8 cellular contexts compared by ENCODE assay signal in the genomic region with DNA sequence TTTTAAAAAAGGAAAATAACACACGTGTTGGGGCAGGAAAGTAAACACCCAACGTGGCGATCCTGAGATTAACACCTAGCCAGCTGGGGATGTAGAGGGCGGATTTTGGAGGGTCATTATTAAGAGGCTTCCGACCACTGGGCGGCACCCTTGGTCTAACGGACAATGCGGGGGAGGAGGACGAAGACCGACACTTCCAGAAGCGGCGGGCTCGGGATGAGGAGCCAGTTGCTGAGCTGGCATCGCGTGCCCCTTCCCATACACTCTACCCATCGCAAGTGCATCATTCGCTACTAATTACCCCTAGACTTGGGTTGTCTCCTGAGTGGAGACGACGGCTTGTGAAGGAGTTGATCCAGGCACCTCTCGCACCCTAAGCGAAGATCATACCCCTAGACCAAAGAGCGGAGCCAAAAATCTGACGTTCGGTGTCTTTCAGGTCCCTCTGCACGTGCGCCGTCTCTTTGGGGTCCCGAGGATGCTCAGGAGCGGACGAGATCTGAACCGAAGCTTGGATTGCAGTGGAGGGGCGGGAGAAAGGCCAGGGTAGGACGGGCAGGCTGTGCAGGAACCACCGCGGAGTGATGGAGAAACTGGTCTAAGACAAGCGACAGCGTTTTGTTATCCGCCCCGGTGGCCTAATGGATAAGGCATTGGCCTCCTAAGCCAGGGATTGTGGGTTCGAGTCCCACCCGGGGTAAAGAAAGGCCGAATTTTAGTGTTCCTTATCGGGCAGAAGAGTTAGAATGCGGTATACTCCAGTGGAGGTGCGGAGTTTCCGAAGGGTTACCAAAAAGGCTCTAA. TPM values are rescaled to one million over a fixed set of nuclear protein-coding genes. Genes with fewer than 3 reads are reported as not detected.
A peak's percentile ranks its signal among the peaks of the same experiment; 100 is the strongest.
DNase-seq lines count a peak whose midpoint lies in the region; ATAC-seq and TF ChIP-seq lines count a peak whose summit lies in the region.

No MANE protein-coding gene starts in this region.

- ATAC-seq in GM19463 (IDR thresholded peaks at IDR 0.05; ENCODE audit: unreplicated experiment), result no peak

- no peak for TF ChIP-seq EP300 in stomach (IDR thresholded peaks at IDR 0.05)

- peak overlapping the region; percentile 94 for H3K4me3 Mint-ChIP-seq in neural crest cell

- H3K79me2 ChIP-seq in DOHH2 (ENCODE audit: control insufficient read depth, low read length), result no peaks in the 10 kb centered on the region

- no peaks in the 10 kb centered on the region for H3K9me2 ChIP-seq in DOHH2 (replicated peaks; ENCODE audit: control insufficient read depth, low read length)

- peaks cover 31% of the 10 kb centered on the region for H3K4me1 Mint-ChIP-seq in neural crest cell

- H3K4me1 ChIP-seq in DOHH2 (ENCODE audit: control insufficient read depth, low read length) (peaks cover 33% of the 10 kb centered on the region), stomach (peaks cover 28 to 40% (median 35%) of the 10 kb centered on the region in 4 donors)

- H4K20me1 ChIP-seq in DOHH2 (ENCODE audit: control insufficient read depth, insufficient read depth, low read depth, low read length), result no peaks in the 10 kb centered on the region

- peaks cover 8% of the 10 kb centered on the region for H3K9me3 Mint-ChIP-seq in neural crest cell

- H3K4me3 ChIP-seq in DOHH2 (ENCODE audit: low read length) (peak overlapping the region; percentile 72), foreskin fibroblast (ENCODE audit: low read depth in 1 of 2, low read length in 2 of 2) (peak overlapping the region; percentile 51 to 83), stomach (peak overlapping the region; percentile 33 to 41 (median 36))

- WGBS in stomach, 5 donors, result 1 to 4% (median 2%) methylated on average over 40 to 46 of the region's 46 CpGs

- TF ChIP-seq CTCF in DOHH2 (IDR thresholded peaks at IDR 0.05; ENCODE audit: low read depth, low read length, poor library complexity, severe bottlenecking) (peak; percentile 67), foreskin fibroblast (IDR thresholded peaks at IDR 0.05; ENCODE audit: low read depth, low read length) (peak; percentile 35), neural crest cell (conservative IDR thresholded peaks at IDR 0.05) (peak; percentile 49), stomach (IDR thresholded peaks at IDR 0.05) (peak in 2 of 7 experiments; percentile 21 to 26)

- peaks cover 11% of the 10 kb centered on the region for H3K36me3 Mint-ChIP-seq in neural crest cell (ENCODE audit: low read depth)

- H3K27ac ChIP-seq in DOHH2 (ENCODE audit: low read depth, low read length) (no peak overlapping the region), stomach (peak overlapping the region; percentile 11 to 67 (median 52))

- no peak overlapping the region for H3K27ac Mint-ChIP-seq in neural crest cell (ENCODE audit: unreplicated experiment)

- H3F3A ChIP-seq in DOHH2 (ENCODE audit: control insufficient read depth, insufficient read depth), result peaks cover 36% of the 10 kb centered on the region

- intact Hi-C loops in stomach (cut with DNase I; ENCODE audit: low total_unique reads), result no loop called here

- peak; percentile 89 for DNase-seq in LoVo (ENCODE audit: low spot score)
- DNase-seq in RPMI7951 (ENCODE audit: low read depth), result peak; percentile 88
- peak; percentile 55 for DNase-seq in activated effector memory CD4-positive, alpha-beta T cell treated with Interleukin-2 at 50 U/mL for 16 hours
- DNase-seq in foreskin fibroblast, result peak; percentile 81 to 94
- DNase-seq in neural crest cell (ENCODE audit: low read depth, low spot score), result peak; percentile 94
- peak; percentile 86 for DNase-seq in stomach

- H3K9me3 ChIP-seq in DOHH2 (ENCODE audit: control insufficient read depth, insufficient read depth, low read length) (no peaks in the 10 kb centered on the region), stomach (no peaks in the 10 kb centered on the region)

- TF ChIP-seq POLR2A in stomach (IDR thresholded peaks at IDR 0.05), result no peak

- H3K4me2 ChIP-seq in DOHH2 (ENCODE audit: low read length), result peak overlapping the region; percentile 100

- H3K36me3 ChIP-seq in DOHH2 (ENCODE audit: control insufficient read depth, low read length) (no peaks in the 10 kb centered on the region), stomach (no peaks in the 10 kb centered on the region)

- peaks cover 29% of the 10 kb centered on the region for H3K27me3 ChIP-seq in DOHH2 (ENCODE audit: control insufficient read depth, low read length)
- H3K27me3 ChIP-seq in stomach, result no peaks in the 10 kb centered on the region

- peaks cover 62% of the 10 kb centered on the region for H3K27me3 Mint-ChIP-seq in neural crest cell (ENCODE audit: low read depth)

RNA-seq across cellular contexts. Expression of gene ZNF213, which starts 17.6 kb away (rescaled TPM):
- total RNA-seq in RPMI7951 (2014; rRNA removed; shearing (Covaris generic)), result 1.6 and 2.0 TPM in 2 replicates
- total RNA-seq in neural crest cell (14.9 and 15.9 TPM in 2 replicates), stomach (10 to 100 TPM in 3 of 5 donors, 1 to 10 TPM in 2; 1.3 to 87.8 (median 20.0) TPM)
- 1 to 10 TPM; 5.8 to 6.7 (median 6.1) TPM for polyA plus RNA-seq in stomach

RNA-seq across cellular contexts. Expression of gene OR1F1, which starts 35.5 kb away (rescaled TPM):
- 0.36 TPM in 1 of 2 replicates, not detected in the other for total RNA-seq in RPMI7951 (2014; rRNA removed; shearing (Covaris generic))
- 0.35 TPM in 1 of 2 replicates, not detected in the other for total RNA-seq in neural crest cell
- total RNA-seq in stomach, result not detected
- not detected for polyA plus RNA-seq in stomach

RNA-seq across cellular contexts. Expression of gene ZNF205, which starts 40.1 kb away (rescaled TPM):
- total RNA-seq in RPMI7951 (2014; rRNA removed; shearing (Covaris generic)), result 8.8 and 9.3 TPM in 2 replicates
- total RNA-seq in neural crest cell (19.7 and 21.1 TPM in 2 replicates), stomach (10 to 100 TPM in 1 of 5 donors, 1 to 10 TPM in 3, under 1 TPM in 1; 0.87 to 21.9 (median 5.5) TPM)
- polyA plus RNA-seq in stomach, result 10 to 100 TPM; 16.6 to 27.5 (median 20.9) TPM

RNA-seq across cellular contexts. Expression of gene ZSCAN10, which starts 53.4 kb away (rescaled TPM):
- total RNA-seq in RPMI7951 (2014; rRNA removed; shearing (Covaris generic)), result not detected in 2 replicates
- total RNA-seq in neural crest cell, result not detected in 2 replicates
- total RNA-seq in stomach, result not detected
- not detected for polyA plus RNA-seq in stomach
